ENCODE assay signal across 9 cellular contexts in genomic region chr20:62088258-62089127, GRCh38. TPM values are rescaled to one million over a fixed set of nuclear protein-coding genes. Genes with fewer than 3 reads are reported as not detected.
A peak's percentile ranks its signal among the peaks of the same experiment; 100 is the strongest.
DNase-seq lines count a peak whose midpoint lies in the region; ATAC-seq and TF ChIP-seq lines count a peak whose summit lies in the region.
"Had no signal": no experiment of that assay in that cellular context is flagged by ENCODE, and none has a peak within 500 bp of the region (broad histone marks: within the 10 kb centered on the region; RNA-seq: fewer than 3 reads in every experiment).

No MANE protein-coding gene starts in this region.

- H3K4me3 Mint-ChIP-seq in neural progenitor cell: no peak overlapping the region
- H3K4me3 Mint-ChIP-seq: activated naive CD4-positive, alpha-beta T cell treated with anti-CD3 and anti-CD28 coated beads, Interleukin-2, amount 10 ng/mL, durations not matched to agents 7 days and 5 days had no signal

- peak; percentile 42 to 44 for DNase-seq in SHP77 (lab: John Stamatoyannopoulos, UW)
- no peak for DNase-seq in SHP77 treated with DMSO at 0.1 percent for 48 hours (lab: John Stamatoyannopoulos, UW)
- peak; percentile 98 for DNase-seq in PC-3
- peak; percentile 87 for DNase-seq in epithelial cell of prostate (ENCODE audit: low read depth, low spot score)
- DNase-seq in renal cortical epithelial cell (ENCODE audit: low read depth): peak; percentile 84
- no peak for DNase-seq in neural progenitor cell (ENCODE audit: low spot score)
- no peak for DNase-seq in aorta
- DNase-seq: activated naive CD4-positive, alpha-beta T cell treated with anti-CD3 and anti-CD28 coated beads, Interleukin-2, amount 10 ng/mL, durations not matched to agents 7 days and 5 days had no signal

- H4K20me1 ChIP-seq in PC-3 (ENCODE audit: low read length) (no peaks in the 10 kb centered on the region), neural progenitor cell (ENCODE audit: low read depth) (no peaks in the 10 kb centered on the region)

- H2AFZ ChIP-seq in PC-3 (ENCODE audit: low read length) (no peak overlapping the region), neural progenitor cell (replicated peaks) (no peak overlapping the region)

- no peaks in the 10 kb centered on the region for H3K9me3 Mint-ChIP-seq in neural progenitor cell

- no peaks in the 10 kb centered on the region for H3F3A ChIP-seq in PC-3 (ENCODE audit: low read length, unreplicated experiment)
- no peaks in the 10 kb centered on the region for H3F3A ChIP-seq in neural progenitor cell (ENCODE audit: low read depth)

- no peaks in the 10 kb centered on the region for H3K36me3 Mint-ChIP-seq in neural progenitor cell
- H3K36me3 Mint-ChIP-seq: activated naive CD4-positive, alpha-beta T cell treated with anti-CD3 and anti-CD28 coated beads, Interleukin-2, amount 10 ng/mL, durations not matched to agents 7 days and 5 days had no signal

- H3K79me2 ChIP-seq in PC-3 (ENCODE audit: low read length) (no peaks in the 10 kb centered on the region), neural progenitor cell (ENCODE audit: low read depth) (no peaks in the 10 kb centered on the region)

- H3K9me3 ChIP-seq in PC-3 (ENCODE audit: low read length) (no peaks in the 10 kb centered on the region), neural progenitor cell (ENCODE audit: low read depth) (no peaks in the 10 kb centered on the region), aorta (ENCODE audit: control insufficient read depth, low read length) (no peaks in the 10 kb centered on the region)

- no peak overlapping the region for H3K4me2 ChIP-seq in PC-3 (ENCODE audit: low read length)
- H3K4me2 ChIP-seq in neural progenitor cell: no peak overlapping the region

- 0 out of 2 replicates have a peak, but pooled peaks cover 13% of the 10 kb centered on the region for H3K27me3 ChIP-seq in PC-3 (ENCODE audit: low read length)
- no peaks in the 10 kb centered on the region for H3K27me3 ChIP-seq in neural progenitor cell
- H3K27me3 ChIP-seq in aorta (ENCODE audit: control insufficient read depth in 1 of 2, insufficient read depth in 2 of 2, low read length in 1 of 2): no peaks in the 10 kb centered on the region

- peak; percentile 84 for ATAC-seq in PC-3
- ATAC-seq in HG03571 (IDR thresholded peaks at IDR 0.05; ENCODE audit: unreplicated experiment): no peak
- no peak for ATAC-seq in aorta (ENCODE audit: low FRiP score)

- peaks cover 11% of the 10 kb centered on the region for H3K27me3 Mint-ChIP-seq in neural progenitor cell (ENCODE audit: insufficient read depth, low read depth)

- WGBS in aorta, 2 donors: 59 to 61% methylated on average over 15 of the region's 15 CpGs

- intact Hi-C loops in PC-3 (cut with micrococcal nuclease): no loop called here
- intact Hi-C loops in aorta (cut with DNase I): no loop called here

- no peak overlapping the region for H3K27ac Mint-ChIP-seq in neural progenitor cell
- H3K27ac Mint-ChIP-seq: activated naive CD4-positive, alpha-beta T cell treated with anti-CD3 and anti-CD28 coated beads, Interleukin-2, amount 10 ng/mL, durations not matched to agents 7 days and 5 days had no signal

- POLR2A ChIA-PET in PC-3 (lab: Charles Lee; ENCODE audit: unreplicated experiment): no interaction called here

- H3K36me3 ChIP-seq in PC-3 (ENCODE audit: low read depth, low read length): no peaks in the 10 kb centered on the region
- H3K36me3 ChIP-seq in neural progenitor cell: no peaks in the 10 kb centered on the region
- H3K36me3 ChIP-seq in aorta (ENCODE audit: control insufficient read depth in 1 of 2, insufficient read depth in 2 of 2, low read length in 1 of 2): no peaks in the 10 kb centered on the region

- H3K4me3 ChIP-seq in PC-3 (ENCODE audit: low read length) (no peak overlapping the region), neural progenitor cell (no peak overlapping the region), aorta (ENCODE audit: low read length in 2 of 2) (no peak overlapping the region)

- BruUV-seq in PC-3 (replicated peaks; lab: Mats Ljungman, UMichigan): no TSS peak

- no peaks in the 10 kb centered on the region for H3K9me2 ChIP-seq in PC-3 (replicated peaks; ENCODE audit: low read length)

- TF ChIP-seq CTCF in PC-3 (conservative IDR thresholded peaks at IDR 0.05; ENCODE audit: low read depth, low read length): no peak
- no peak for TF ChIP-seq CTCF in neural progenitor cell (IDR thresholded peaks at IDR 0.05)

- H3K9ac ChIP-seq in PC-3 (ENCODE audit: low read length) (no peak overlapping the region), neural progenitor cell (no peak overlapping the region)

- CTCF ChIA-PET in PC-3 (lab: Charles Lee): interaction anchor here (0.5 kb wide), 1 partner anchor 18 kb away, joined by 3 read pairs; no protein-coding TSS in a partner anchor

- H3K4me1 ChIP-seq in PC-3 (ENCODE audit: insufficient read depth, low read length): peaks cover 10% of the 10 kb centered on the region
- no peaks in the 10 kb centered on the region for H3K4me1 ChIP-seq in neural progenitor cell
- H3K4me1 ChIP-seq in aorta (ENCODE audit: control insufficient read depth in 1 of 2, insufficient read depth in 2 of 2, low read length in 2 of 2): no peaks in the 10 kb centered on the region

- H3K4me1 Mint-ChIP-seq in neural progenitor cell: no peaks in the 10 kb centered on the region
- H3K4me1 Mint-ChIP-seq: activated naive CD4-positive, alpha-beta T cell treated with anti-CD3 and anti-CD28 coated beads, Interleukin-2, amount 10 ng/mL, durations not matched to agents 7 days and 5 days had no signal

- H3K27ac ChIP-seq in PC-3 (ENCODE audit: low read length): no peak overlapping the region
- no peak overlapping the region for H3K27ac ChIP-seq in epithelial cell of prostate
- H3K27ac ChIP-seq in neural progenitor cell: no peak overlapping the region
- no peak overlapping the region for H3K27ac ChIP-seq in aorta (ENCODE audit: low read depth in 1 of 2, low read length in 2 of 2)

RNA-seq across cellular contexts. Expression of gene TAF4, which starts 22.8 kb away (rescaled TPM):
- total RNA-seq in PC-3 (2014; rRNA removed) (9.6 and 15.1 TPM in 2 replicates), renal cortical epithelial cell (3.3 and 19.9 TPM in 2 replicates), neural progenitor cell (ENCODE audit: low replicate concordance) (9.9 and 10.8 TPM in 2 replicates), aorta (10 to 100 TPM; 13.2 to 19.5 TPM)
- polyA plus RNA-seq in aorta: 1 to 10 TPM; 2.5 to 4.7 TPM

RNA-seq across cellular contexts. Expression of gene LSM14B, which starts 33.8 kb away (rescaled TPM):
- 50.1 and 51.8 TPM in 2 replicates for total RNA-seq in PC-3 (2014; rRNA removed)
- 29.7 and 34.7 TPM in 2 replicates for total RNA-seq in renal cortical epithelial cell
- 52.6 and 82.1 TPM in 2 replicates for total RNA-seq in neural progenitor cell (ENCODE audit: low replicate concordance)
- 10 to 100 TPM; 25.0 to 29.5 TPM for total RNA-seq in aorta
- 10 to 100 TPM; 14.5 to 14.8 TPM for polyA plus RNA-seq in aorta

RNA-seq across cellular contexts. Expression of gene PSMA7, which starts 54.7 kb away (rescaled TPM):
- total RNA-seq in PC-3 (2014; rRNA removed): 751 and 808 TPM in 2 replicates
- total RNA-seq in renal cortical epithelial cell: 356 and 449 TPM in 2 replicates
- 237 and 310 TPM in 2 replicates for total RNA-seq in neural progenitor cell (ENCODE audit: low replicate concordance)
- total RNA-seq in aorta: 100 to 1,000 TPM; 136 to 176 TPM
- polyA plus RNA-seq in aorta: 100 to 1,000 TPM; 235 to 259 TPM

RNA-seq across cellular contexts. Expression of gene SS18L1, which starts 55.1 kb away (rescaled TPM):
- total RNA-seq in PC-3 (2014; rRNA removed) (17.9 and 19.1 TPM in 2 replicates), renal cortical epithelial cell (10.2 and 21.8 TPM in 2 replicates), neural progenitor cell (ENCODE audit: low replicate concordance) (25.5 and 26.1 TPM in 2 replicates), aorta (10 to 100 TPM; 12.1 to 19.1 TPM)
- 10 to 100 TPM in 1 of 2 donors, 1 to 10 TPM in 1; 4.9 to 10.1 TPM for polyA plus RNA-seq in aorta

Comparison
In these comparisons a context has a peak if more than half of its experiments do, and no peak if none do; other contexts are left out.
1. DNase-seq: peak in SHP77 (2 of 2), PC-3 (single experiment), epithelial cell of prostate (single experiment) and renal cortical epithelial cell (single experiment); none in SHP77 treated with DMSO at 0.1 percent for 48 hours (single experiment), neural progenitor cell (single experiment) and aorta (0 of 2).